Comparison of ENCODE assay signal across 16 cellular contexts in genomic region chr16:80123189-80123588, GRCh38.
DNase-seq lines count a peak whose midpoint lies in the region; ATAC-seq and TF ChIP-seq lines count a peak whose summit lies in the region.
"Had no signal": no experiment of that assay in that cellular context is flagged by ENCODE, and none has a peak within 500 bp of the region (broad histone marks: within the 10 kb centered on the region; RNA-seq: fewer than 3 reads in every experiment).

No MANE protein-coding gene starts in this region.

- no peak overlapping the region for H4K8ac ChIP-seq in mesendoderm (ENCODE audit: low read depth, low read length)

- H2BK5ac ChIP-seq in mesendoderm (ENCODE audit: low read length) = peak overlapping the region; percentile 95

- H2BK120ac ChIP-seq in mesendoderm (ENCODE audit: low read depth, low read length) = no peak overlapping the region

- no peak overlapping the region for H3K27ac Mint-ChIP-seq in HFFc6
- H3K27ac Mint-ChIP-seq: CD4-positive, CD25-positive, alpha-beta regulatory T cell had no signal

- no peaks in the 10 kb centered on the region for H3K79me1 ChIP-seq in mesendoderm (ENCODE audit: low read length)

- H3K23ac ChIP-seq in mesendoderm (ENCODE audit: low read length) = no peak overlapping the region

- H3K4me3 Mint-ChIP-seq in HFFc6 = no peak overlapping the region
- H3K4me3 Mint-ChIP-seq: CD4-positive, CD25-positive, alpha-beta regulatory T cell had no signal

- H3K9me3 Mint-ChIP-seq in HFFc6 = no peaks in the 10 kb centered on the region

- peak overlapping the region; percentile 86 for H3K18ac ChIP-seq in mesendoderm (ENCODE audit: low read length)

- peak overlapping the region; percentile 75 for H3K56ac ChIP-seq in mesendoderm (ENCODE audit: low read length)

- peaks cover 5% of the 10 kb centered on the region for H3K4me1 ChIP-seq in mesendoderm (ENCODE audit: control insufficient read depth, low read depth, low read length)

- peak; percentile 67 for DNase-seq in AG10803 (ENCODE audit: low read depth)
- peak; percentile 9 for DNase-seq in HFFc6
- DNase-seq in brain microvascular endothelial cell = peak; percentile 77
- DNase-seq in mesendoderm = peak; percentile 89
- DNase-seq in activated effector memory CD4-positive, alpha-beta T cell treated with Interleukin-2 at 50 U/mL for 16 hours = no peak
- no peak for DNase-seq in hippocampal formation (lab: John Stamatoyannopoulos, UW)
- DNase-seq in AML-193 (lab: John Stamatoyannopoulos, UW) = no peak
- DNase-seq: Calu3; CD4-positive, CD25-positive, alpha-beta regulatory T cell; DMS79 treated with DMSO at 0.1 percent for 48 hours; Kasumi-1; NCI-H1417 treated with DMSO at 0.1 percent for 48 hours; NCI-H2029; NCI-H510A treated with DMSO at 0.1 percent for 48 hours; SHP77 treated with DMSO at 0.1 percent for 48 hours had no signal

- H3K4me1 Mint-ChIP-seq in HFFc6 (ENCODE audit: low read depth) = peaks cover 6% of the 10 kb centered on the region; the same call in 1 of the 2 replicates
- H3K4me1 Mint-ChIP-seq: CD4-positive, CD25-positive, alpha-beta regulatory T cell had no signal

- no peaks in the 10 kb centered on the region for H3K79me2 ChIP-seq in mesendoderm (ENCODE audit: control insufficient read depth, insufficient read depth, low read length)

- peaks cover 7% of the 10 kb centered on the region; the same call in 1 of the 2 replicates for H3K27me3 Mint-ChIP-seq in HFFc6 (ENCODE audit: insufficient read depth)

- no peaks in the 10 kb centered on the region for H3K27me3 ChIP-seq in brain microvascular endothelial cell (replicated peaks)
- H3K27me3 ChIP-seq in mesendoderm (ENCODE audit: insufficient read depth, low read length, poor library complexity) = no peaks in the 10 kb centered on the region

- no peak overlapping the region for H2BK15ac ChIP-seq in mesendoderm (replicated peaks; ENCODE audit: low read depth)

- H3K4me3 ChIP-seq in AG10803 (ENCODE audit: low read length) (no peak overlapping the region), brain microvascular endothelial cell (ENCODE audit: low read depth, low read length) (no peak overlapping the region), mesendoderm (ENCODE audit: low read length) (no peak overlapping the region)

- H4K5ac ChIP-seq in mesendoderm (ENCODE audit: low read length) = peak overlapping the region; percentile 21

- TF ChIP-seq CTCF in AG10803 (conservative IDR thresholded peaks at IDR 0.05; ENCODE audit: low read length) (no peak), HFFc6 (IDR thresholded peaks at IDR 0.05) (no peak), brain microvascular endothelial cell (IDR thresholded peaks at IDR 0.05; ENCODE audit: low read depth, low read length, missing control alignments) (no peak)

- in situ Hi-C loops in brain microvascular endothelial cell (cut with HindIII; ENCODE audit: low pct_ligation_motif_present, low sequenced_read_pairs) = no loop called here

- H3K9ac ChIP-seq in mesendoderm (ENCODE audit: low read length) = no peak overlapping the region

- H3K4ac ChIP-seq in mesendoderm (ENCODE audit: low read depth, low read length) = no peak overlapping the region

- H3K4me2 ChIP-seq in mesendoderm (ENCODE audit: low read length) = no peak overlapping the region

- ATAC-seq in GM21381 (IDR thresholded peaks at IDR 0.05; ENCODE audit: unreplicated experiment) = no peak

- no peaks in the 10 kb centered on the region for H3K36me3 Mint-ChIP-seq in HFFc6 (ENCODE audit: low read depth)
- H3K36me3 Mint-ChIP-seq: CD4-positive, CD25-positive, alpha-beta regulatory T cell had no signal

- WGBS in mesendoderm (ENCODE audit: extremely low coverage, insufficient coverage, low lambda C conversion rate) = no CpG with 5 or more reads among the region's 1 CpG

- no peak overlapping the region for H3K27ac ChIP-seq in brain microvascular endothelial cell
- H3K27ac ChIP-seq in mesendoderm (ENCODE audit: low read depth, low read length) = peak overlapping the region; percentile 75

- H2AK5ac ChIP-seq in mesendoderm (ENCODE audit: low read length) = peak overlapping the region; percentile 80

- H3K36me3 ChIP-seq in brain microvascular endothelial cell (replicated peaks) = no peaks in the 10 kb centered on the region
- no peaks in the 10 kb centered on the region for H3K36me3 ChIP-seq in mesendoderm (ENCODE audit: control insufficient read depth, insufficient read depth, low read length)

Comparison
In these comparisons a context has a peak if more than half of its experiments do, and no peak if none do; other contexts are left out.
1. DNase-seq: peak in AG10803 (single experiment), HFFc6 (single experiment), brain microvascular endothelial cell (single experiment) and mesendoderm (single experiment); none in activated effector memory CD4-positive, alpha-beta T cell treated with Interleukin-2 at 50 U/mL for 16 hours (single experiment), hippocampal formation (0 of 2) and AML-193 (0 of 2).